Comparison of ENCODE assay signal across 8 cellular contexts in the genomic region with DNA sequence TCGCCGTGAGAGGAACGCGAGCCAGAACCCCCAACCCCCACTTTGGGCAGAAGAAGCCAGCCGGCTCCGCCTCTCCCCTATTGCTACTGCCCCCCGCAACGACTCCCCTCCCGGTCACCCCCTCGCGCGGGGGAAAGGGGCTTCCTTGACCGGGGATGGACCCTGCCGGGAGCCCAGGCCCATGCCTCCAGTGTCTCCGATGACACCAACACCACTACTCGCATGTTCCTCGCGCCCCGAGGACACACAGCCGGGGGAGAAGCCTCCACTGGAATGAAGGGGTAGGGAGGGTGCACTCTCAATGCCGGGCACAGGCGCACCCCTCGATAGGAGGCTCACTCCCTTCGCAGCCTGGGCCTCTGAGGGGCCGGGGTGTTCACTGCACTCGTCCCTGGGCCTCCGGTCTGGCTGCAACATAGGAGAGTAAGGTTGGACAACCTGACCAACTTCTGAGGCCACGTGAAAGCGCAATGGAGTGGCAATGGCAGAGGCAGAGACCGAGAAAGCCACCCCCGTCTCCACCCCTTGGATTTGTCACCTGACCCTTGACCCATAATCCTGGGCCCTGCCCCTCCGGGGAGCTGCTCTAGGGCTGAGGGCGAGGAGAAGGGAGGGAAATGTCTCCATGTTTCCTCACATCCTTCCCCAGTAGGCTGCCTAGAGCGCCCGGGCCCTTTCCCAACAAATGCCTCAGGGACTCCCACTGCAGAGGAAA. TPM values are rescaled to one million over a fixed set of nuclear protein-coding genes. Genes with fewer than 3 reads are reported as not detected.
DNase-seq lines count a peak whose midpoint lies in the region; ATAC-seq and TF ChIP-seq lines count a peak whose summit lies in the region.

No MANE protein-coding gene starts in this region.

- no peak overlapping the region for H3K23ac ChIP-seq in H9 (ENCODE audit: insufficient read length, low read depth, low read length)

- H2AFZ ChIP-seq in H9 (ENCODE audit: low read length) (no peak overlapping the region), hepatocyte (peak overlapping the region; percentile 35)

- H4K8ac ChIP-seq in H9 (replicated peaks; ENCODE audit: insufficient read length, low read depth, low read length): no peak overlapping the region

- H3K27me3 Mint-ChIP-seq in H9 (ENCODE audit: low read depth): peaks cover 96% of the 10 kb centered on the region

- no peaks in the 10 kb centered on the region for H3K79me1 ChIP-seq in H9 (ENCODE audit: insufficient read depth, low read depth, low read length, poor library complexity, severe bottlenecking)

- no peak overlapping the region for H3K9ac ChIP-seq in H9 (ENCODE audit: extremely low read depth, insufficient read length, low read length)
- peak overlapping the region in 2 of 3 donors; percentile 62 to 85 for H3K9ac ChIP-seq in skeletal muscle tissue (ENCODE audit: low read depth in 1 of 3, low read length in 3 of 3)

- H4K5ac ChIP-seq in H9 (ENCODE audit: insufficient read length, low read depth, low read length): no peak overlapping the region

- H3K79me2 ChIP-seq in H9 (ENCODE audit: insufficient read depth, low read length) (no peaks in the 10 kb centered on the region), hepatocyte (no peaks in the 10 kb centered on the region)

- H2BK12ac ChIP-seq in H9 (ENCODE audit: insufficient read length, low read depth, low read length): no peak overlapping the region

- peaks cover 10% of the 10 kb centered on the region; the same call in 1 of the 2 replicates for H3K4me1 ChIP-seq in H9 (ENCODE audit: insufficient read depth, low read length)
- peaks cover 40% of the 10 kb centered on the region for H3K4me1 ChIP-seq in hepatocyte (ENCODE audit: insufficient read depth)
- peaks cover 59 to 82% (median 78%) of the 10 kb centered on the region in 3 donors for H3K4me1 ChIP-seq in skeletal muscle tissue (ENCODE audit: control insufficient read depth in 3 of 3, insufficient read depth in 3 of 3, low read length in 3 of 3)

- H3K27ac Mint-ChIP-seq in H9: no peak overlapping the region

- H3K4me3 ChIP-seq in hepatocyte (peak overlapping the region; percentile 49), skeletal muscle tissue (ENCODE audit: low read length in 3 of 3) (peak overlapping the region; percentile 45 to 78 (median 72))

- WGBS in H9 (ENCODE audit: extremely low coverage, insufficient read length, low lambda C conversion rate): no CpG with 5 or more reads among the region's 35 CpGs
- WGBS in hepatocyte (ENCODE audit: low lambda C conversion rate, missing lambda C conversion rate): 11% methylated on average over 35 of the region's 35 CpGs

- no peak overlapping the region for H2AK5ac ChIP-seq in H9 (ENCODE audit: insufficient read length, low read length)

- no peak overlapping the region for H3K18ac ChIP-seq in H9 (ENCODE audit: insufficient read length, low read depth, low read length)

- H4K91ac ChIP-seq in H9 (ENCODE audit: insufficient read length, low read depth, low read length): no peak overlapping the region

- H2BK20ac ChIP-seq in H9 (ENCODE audit: low read depth, low read length, poor library complexity, severe bottlenecking): no peak overlapping the region

- no peak overlapping the region for H3K4ac ChIP-seq in H9 (ENCODE audit: low read depth, low read length)

- H3K4me1 Mint-ChIP-seq in H9: peaks cover 32 to 48% of the 10 kb centered on the region in 2 experiments

- H2BK15ac ChIP-seq in H9 (ENCODE audit: low read depth, low read length): no peak overlapping the region

- H2BK120ac ChIP-seq in H9 (ENCODE audit: low read depth, low read length, poor library complexity, severe bottlenecking): no peak overlapping the region

- no peak for ATAC-seq in GM18909 (IDR thresholded peaks at IDR 0.05; ENCODE audit: poor library complexity, unreplicated experiment)

- H3K23me2 ChIP-seq in H9 (ENCODE audit: insufficient read length, low read depth, low read length, poor library complexity, severe bottlenecking): peaks cover 21% of the 10 kb centered on the region

- no peaks in the 10 kb centered on the region for H3K9me2 ChIP-seq in hepatocyte (replicated peaks; ENCODE audit: insufficient read depth)

- H3K4me2 ChIP-seq in H9 (ENCODE audit: insufficient read depth, insufficient read length, low read length) (peak overlapping the region; percentile 47), hepatocyte (peak overlapping the region; percentile 93)

- peak overlapping the region; percentile 69 to 90 for H3K4me3 Mint-ChIP-seq in H9

- H2BK5ac ChIP-seq in H9 (ENCODE audit: insufficient read length, low read length): no peak overlapping the region

- no peaks in the 10 kb centered on the region for H3K36me3 ChIP-seq in hepatocyte (replicated peaks; ENCODE audit: insufficient read depth, low read depth)
- H3K36me3 ChIP-seq in skeletal muscle tissue (ENCODE audit: control insufficient read depth in 3 of 3, insufficient read depth in 3 of 3, low read length in 3 of 3): no peaks in the 10 kb centered on the region

- no peaks in the 10 kb centered on the region; a peak in 2 of 5 replicates for H3K9me3 Mint-ChIP-seq in H9

- H4K20me1 ChIP-seq in H9 (ENCODE audit: control insufficient read depth, insufficient read depth, insufficient read length): peaks cover 4% of the 10 kb centered on the region
- no peaks in the 10 kb centered on the region for H4K20me1 ChIP-seq in hepatocyte (ENCODE audit: insufficient read depth, poor library complexity, severe bottlenecking)

- H3K9me3 ChIP-seq in H9 (ENCODE audit: control insufficient read depth, low read depth, low read length) (no peaks in the 10 kb centered on the region), hepatocyte (ENCODE audit: low read depth) (no peaks in the 10 kb centered on the region), skeletal muscle tissue (ENCODE audit: control insufficient read depth in 3 of 3, low read length in 3 of 3) (no peaks in the 10 kb centered on the region)

- no peak overlapping the region for H3K27ac ChIP-seq in H9 (ENCODE audit: insufficient read length, low read depth, low read length)
- no peak overlapping the region for H3K27ac ChIP-seq in hepatocyte
- H3K27ac ChIP-seq in skeletal muscle tissue (ENCODE audit: low read depth, low read length): peak overlapping the region; percentile 57

- H3T11ph ChIP-seq in H9 (ENCODE audit: low read length): no peak overlapping the region

- H3K14ac ChIP-seq in H9 (ENCODE audit: insufficient read depth, low read length): no peak overlapping the region

- H3K27me3 ChIP-seq in H9 (ENCODE audit: insufficient read depth, low read length) (peaks cover 74% of the 10 kb centered on the region), hepatocyte (peaks cover 88% of the 10 kb centered on the region), skeletal muscle tissue (ENCODE audit: control insufficient read depth in 3 of 3, insufficient read depth in 3 of 3, low read length in 3 of 3) (peaks cover 5 to 21% (median 7%) of the 10 kb centered on the region in 3 donors)

- TF ChIP-seq CTCF in H9 (conservative IDR thresholded peaks at IDR 0.05): no peak
- TF ChIP-seq CTCF in hepatocyte (IDR thresholded peaks at IDR 0.05; ENCODE audit: poor library complexity): no peak
- TF ChIP-seq CTCF in GM20000 (IDR thresholded peaks at IDR 0.05; ENCODE audit: extremely low read depth, missing control alignments): no peak

- H3K56ac ChIP-seq in H9 (ENCODE audit: insufficient read length, low read depth, low read length): no peak overlapping the region

- peaks cover 0 to 2% (median 0%) of the 10 kb centered on the region in 3 experiments; a peak in 1 of 7 replicates for H3K36me3 Mint-ChIP-seq in H9 (ENCODE audit: insufficient read depth in 1 of 3, low read depth in 3 of 3)

- in situ Hi-C loops in ACHN (cut with HindIII; ENCODE audit: low pct_ligation_motif_present, low pct_unique_long_range_greater_than_20kb, low sequenced_read_pairs): no loop called here

- DNase-seq in H9 (peak; percentile 60), hepatocyte (ENCODE audit: low spot score) (no peak), DMS153 (lab: John Stamatoyannopoulos, UW) (no peak), GM20000 (ENCODE audit: low spot score) (no peak), ACHN (no peak)
- DNase-seq in activated CD8-positive, alpha-beta memory T cell treated with anti-CD3 and anti-CD28 coated beads, Interleukin-2, amount 50 U/mL, for 48 hours: peak; percentile 64

RNA-seq across cellular contexts. Expression of a gene that starts 1.0 kb away (rescaled TPM):
- total RNA-seq in H9 (2021) (0.55 and 1.3 TPM in 2 replicates), hepatocyte (2.1 and 4.7 TPM in 2 replicates), skeletal muscle tissue (3.1 TPM)
- 7.0 and 7.5 TPM in 2 replicates for polyA plus RNA-seq in hepatocyte

RNA-seq across cellular contexts. Expression of a gene that starts 21.4 kb away (rescaled TPM):
- total RNA-seq in H9 (2021) (16.4 and 17.2 TPM in 2 replicates), hepatocyte (30.0 and 31.5 TPM in 2 replicates), skeletal muscle tissue (25.6 TPM)
- polyA plus RNA-seq in hepatocyte: 31.8 and 35.7 TPM in 2 replicates

RNA-seq across cellular contexts. Expression of a gene that starts 29.8 kb away (rescaled TPM):
- total RNA-seq in H9 (2021) (35.2 and 40.0 TPM in 2 replicates), hepatocyte (60.3 and 75.0 TPM in 2 replicates), skeletal muscle tissue (67.8 TPM)
- 83.1 and 114 TPM in 2 replicates for polyA plus RNA-seq in hepatocyte

RNA-seq across cellular contexts. Expression of a gene that starts 38.3 kb away (rescaled TPM):
- total RNA-seq in H9 (2021): not detected in 2 replicates
- total RNA-seq in hepatocyte: 0.27 TPM in 1 of 2 replicates, not detected in the other
- 0.21 TPM in 1 of 2 replicates, not detected in the other for polyA plus RNA-seq in hepatocyte
- total RNA-seq in skeletal muscle tissue: not detected

RNA-seq across cellular contexts. Expression of a gene that starts 47.1 kb away (rescaled TPM):
- 68.2 and 68.3 TPM in 2 replicates for total RNA-seq in H9 (2021)
- 126 and 141 TPM in 2 replicates for total RNA-seq in hepatocyte
- 212 and 240 TPM in 2 replicates for polyA plus RNA-seq in hepatocyte
- 14.1 TPM for total RNA-seq in skeletal muscle tissue

Comparison
In these comparisons a context has a peak if more than half of its experiments do, and no peak if none do; other contexts are left out.
1. DNase-seq: peak in H9 (single experiment) and activated CD8-positive, alpha-beta memory T cell treated with anti-CD3 and anti-CD28 coated beads, Interleukin-2, amount 50 U/mL, for 48 hours (single experiment); none in hepatocyte (single experiment), DMS153 (single experiment), GM20000 (single experiment) and ACHN (single experiment).